Comparison of ENCODE assay signal across 22 cellular contexts in genomic region chr11:16002942-16003341, GRCh38.
A peak's percentile ranks its signal among the peaks of the same experiment; 100 is the strongest.
DNase-seq lines count a peak whose midpoint lies in the region; ATAC-seq and TF ChIP-seq lines count a peak whose summit lies in the region.
"Had no signal": no experiment of that assay in that cellular context is flagged by ENCODE, and none has a peak within 500 bp of the region (broad histone marks: within the 10 kb centered on the region; RNA-seq: fewer than 3 reads in every experiment).

No MANE protein-coding gene starts in this region.

- H4K12ac ChIP-seq in trophoblast cell (ENCODE audit: low read depth, low read length), result no peak overlapping the region

- H2BK20ac ChIP-seq in IMR-90 (ENCODE audit: low read depth, low read length), result no peak overlapping the region; the same call in 1 of the 2 replicates

- ATAC-seq in IMR-90 (ENCODE audit: low read depth) (no peak), body of pancreas (no peak), psoas muscle (peak; percentile 66 to 98 (median 92))

- H2AK9ac ChIP-seq in IMR-90 (replicated peaks; ENCODE audit: low read depth, low read length, poor library complexity), result no peak overlapping the region

- H2BK12ac ChIP-seq in trophoblast cell (ENCODE audit: low read length), result no peak overlapping the region

- H3K14ac ChIP-seq in IMR-90 (replicated peaks; ENCODE audit: low read depth, low read length) (no peak overlapping the region), trophoblast cell (ENCODE audit: low read length) (no peak overlapping the region)

- H2BK5ac ChIP-seq in IMR-90 (ENCODE audit: low read depth, low read length, poor library complexity, severe bottlenecking) (peak overlapping the region; percentile 21), trophoblast cell (ENCODE audit: low read depth, low read length, poor library complexity) (no peak overlapping the region)

- H3K18ac ChIP-seq in IMR-90 (ENCODE audit: low read depth, low read length), result peak overlapping the region; percentile 88
- no peak overlapping the region for H3K18ac ChIP-seq in trophoblast cell (ENCODE audit: low read length)

- H3K27ac ChIP-seq in IMR-90 (ENCODE audit: insufficient read depth, low read length), result peak overlapping the region; percentile 86; the same call in 1 of the 2 replicates
- peak overlapping the region in 3 of 4 donors; percentile 14 to 71 (median 71) for H3K27ac ChIP-seq in body of pancreas
- H3K27ac ChIP-seq in right atrium auricular region, result peak overlapping the region; percentile 65 to 69
- H3K27ac ChIP-seq in psoas muscle, result peak overlapping the region; percentile 72
- no peak overlapping the region for H3K27ac ChIP-seq in trophoblast cell (ENCODE audit: low read depth, low read length)
- H3K27ac ChIP-seq: suprapubic skin had no signal

- H3K23ac ChIP-seq in IMR-90 (ENCODE audit: low read depth, low read length) (no peak overlapping the region), trophoblast cell (ENCODE audit: low read length) (no peak overlapping the region)

- no peaks in the 10 kb centered on the region for H3K79me2 ChIP-seq in trophoblast cell (ENCODE audit: control insufficient read depth, insufficient read depth, low read length, poor library complexity)

- H3K27me3 ChIP-seq in IMR-90 (ENCODE audit: control insufficient read depth, insufficient read depth, low read length), result no peaks in the 10 kb centered on the region
- no peaks in the 10 kb centered on the region for H3K27me3 ChIP-seq in body of pancreas
- H3K27me3 ChIP-seq in right atrium auricular region, result no peaks in the 10 kb centered on the region
- no peaks in the 10 kb centered on the region for H3K27me3 ChIP-seq in psoas muscle (ENCODE audit: insufficient read depth in 3 of 3, low read length in 2 of 3)
- no peaks in the 10 kb centered on the region for H3K27me3 ChIP-seq in trophoblast cell (ENCODE audit: insufficient read depth, low read length)
- H3K27me3 ChIP-seq: pancreas, suprapubic skin had no signal

- peak overlapping the region; percentile 66; the same call in 1 of the 2 replicates for H2AK5ac ChIP-seq in IMR-90 (ENCODE audit: low read depth, low read length)
- no peak overlapping the region for H2AK5ac ChIP-seq in trophoblast cell (ENCODE audit: low read length)

- in situ Hi-C loops in IMR-90 (cut with MboI; ENCODE audit: low sequenced_read_pairs), result no loop called here

- H2AFZ ChIP-seq in IMR-90 (replicated peaks; ENCODE audit: low read length, poor library complexity) (no peak overlapping the region), trophoblast cell (ENCODE audit: insufficient read depth, low read length, poor library complexity) (no peak overlapping the region)

- H3K4ac ChIP-seq in IMR-90 (ENCODE audit: low read depth, low read length) (peak overlapping the region; percentile 30; the same call in 1 of the 2 replicates), trophoblast cell (ENCODE audit: low read depth, low read length) (no peak overlapping the region)

- H3K56ac ChIP-seq in IMR-90 (ENCODE audit: extremely low read depth, insufficient read depth, low read length), result no peak overlapping the region

- H4K20me1 ChIP-seq in IMR-90 (ENCODE audit: insufficient read depth, low read length), result no peaks in the 10 kb centered on the region

- H4K5ac ChIP-seq in IMR-90 (ENCODE audit: low read depth, low read length), result peak overlapping the region; percentile 81

- intact Hi-C loops in IMR-90 (cut with micrococcal nuclease), result no loop called here
- intact Hi-C loops in body of pancreas (cut with DNase I), result no loop called here
- intact Hi-C loops in psoas muscle (cut with DNase I), result no loop called here

- H3K4me1 ChIP-seq in IMR-90 (ENCODE audit: control insufficient read depth, insufficient read depth, low read length) (peaks cover 9% of the 10 kb centered on the region), body of pancreas (peaks cover 19% of the 10 kb centered on the region), right atrium auricular region (peaks cover 0 to 20% of the 10 kb centered on the region in 2 donors), psoas muscle (peaks cover 27% of the 10 kb centered on the region), trophoblast cell (ENCODE audit: control insufficient read depth in 1 of 2, insufficient read depth in 2 of 2, low read length in 2 of 2) (no peaks in the 10 kb centered on the region)
- H3K4me1 ChIP-seq: suprapubic skin had no signal

- DNase-seq in IMR-90 (no peak), body of pancreas (no peak), right atrium auricular region (ENCODE audit: low spot score) (no peak), psoas muscle (peak in 1 of 2 donors; percentile 51), NAMALWA (ENCODE audit: low spot score) (no peak), trophoblast cell (no peak), AG20443 (ENCODE audit: low spot score) (no peak)
- no peak for DNase-seq in activated CD4-positive, alpha-beta T cell treated with anti-CD3 and anti-CD28 coated beads for 4 hours
- DNase-seq: activated CD4-positive, CD25-positive, alpha-beta regulatory T cell treated with anti-CD3 and anti-CD28 coated beads, Interleukin-2, amount 50 U/mL, for 72 hours; activated T-cell treated with anti-CD3 and anti-CD28 coated beads, Interleukin-2, amount 50 U/mL, for 24 hours; CD4-positive, alpha-beta memory T cell; central memory CD4-positive, alpha-beta T cell; DMS153; dorsolateral prefrontal cortex; GF-D8; hypothalamus; NCI-H1436; NCI-H82; pancreas; SHP77 had no signal

- POLR2A ChIA-PET in IMR-90 (lab: Charles Lee; ENCODE audit: unreplicated experiment), result no interaction called here

- H3K9ac ChIP-seq in IMR-90 (ENCODE audit: low read depth, low read length), result no peak overlapping the region
- no peak overlapping the region for H3K9ac ChIP-seq in trophoblast cell (ENCODE audit: low read length)

- WGBS in IMR-90 (ENCODE audit: extremely low coverage in 2 of 2, insufficient read length in 1 of 2), 2 experiments, result 100% methylated on average over 1 of the region's 1 CpG; no CpG with 5 or more reads in 1 of the 2 experiments
- WGBS in body of pancreas, 2 donors, result 100% methylated on average over 1 of the region's 1 CpG
- WGBS in psoas muscle, 3 donors, result 45 to 48% (median 47%) methylated on average over 1 of the region's 1 CpG
- WGBS in trophoblast cell (ENCODE audit: extremely low coverage, insufficient coverage, insufficient read length), result no CpG with 5 or more reads among the region's 1 CpG

- no peak for TF ChIP-seq POLR2A in IMR-90 (IDR thresholded peaks at IDR 0.05; ENCODE audit: low read depth, low read length)
- no peak for TF ChIP-seq POLR2A in body of pancreas (IDR thresholded peaks at IDR 0.05)

- TF ChIP-seq CTCF in IMR-90 (conservative IDR thresholded peaks at IDR 0.05; ENCODE audit: low read depth, low read length) (no peak), body of pancreas (IDR thresholded peaks at IDR 0.05) (no peak), right atrium auricular region (IDR thresholded peaks at IDR 0.05) (no peak), psoas muscle (IDR thresholded peaks at IDR 0.05) (no peak)

- BruUV-seq in IMR-90 (replicated peaks; lab: Mats Ljungman, UMichigan), result no TSS peak

- H2BK120ac ChIP-seq in IMR-90 (ENCODE audit: low read depth, low read length), result 0 out of 2 replicates have a peak overlapping the region, but pooled peaks have one; percentile 22
- no peak overlapping the region for H2BK120ac ChIP-seq in trophoblast cell (ENCODE audit: insufficient read depth, low read length, poor library complexity)

- H4K91ac ChIP-seq in IMR-90 (ENCODE audit: insufficient read depth, low read depth, low read length) (peak overlapping the region; percentile 31; the same call in 1 of the 2 replicates), trophoblast cell (ENCODE audit: low read depth, low read length) (no peak overlapping the region)

- H3K9me3 ChIP-seq in IMR-90 (ENCODE audit: control insufficient read depth, insufficient read depth, low read length), result no peaks in the 10 kb centered on the region
- H3K9me3 ChIP-seq in body of pancreas, result no peaks in the 10 kb centered on the region
- H3K9me3 ChIP-seq in right atrium auricular region, result no peaks in the 10 kb centered on the region
- H3K9me3 ChIP-seq in psoas muscle, result no peaks in the 10 kb centered on the region
- H3K9me3 ChIP-seq in trophoblast cell (ENCODE audit: insufficient read depth, low read depth, low read length), result no peaks in the 10 kb centered on the region
- H3K9me3 ChIP-seq: HAP-1, pancreas, suprapubic skin had no signal

- CTCF ChIA-PET in IMR-90 (lab: Yijun Ruan, JAX), result interaction anchor here (0.7 to 1.3 kb wide), 2 partner anchors 10 to 170 kb away, joined by 3 to 4 read pairs; no protein-coding TSS in a partner anchor

- dilution Hi-C loops in IMR-90 (cut with HindIII; ENCODE audit: low sequenced_read_pairs, unreplicated experiment), result no loop called here

- peak overlapping the region; percentile 44; the same call in 1 of the 3 replicates for H2BK15ac ChIP-seq in IMR-90 (ENCODE audit: low read depth, low read length)

- H3K36me3 ChIP-seq in IMR-90 (ENCODE audit: control insufficient read depth, insufficient read depth, low read length), result no peaks in the 10 kb centered on the region
- H3K36me3 ChIP-seq in body of pancreas (replicated peaks in 1 of 2; ENCODE audit: insufficient read depth in 1 of 2, low read depth in 2 of 2), result no peaks in the 10 kb centered on the region
- H3K36me3 ChIP-seq in right atrium auricular region, result no peaks in the 10 kb centered on the region
- no peaks in the 10 kb centered on the region for H3K36me3 ChIP-seq in psoas muscle (ENCODE audit: insufficient read depth in 1 of 2, low read depth in 1 of 2)
- no peaks in the 10 kb centered on the region for H3K36me3 ChIP-seq in trophoblast cell (ENCODE audit: control insufficient read depth in 1 of 2, insufficient read depth in 2 of 2, low read length in 2 of 2)
- H3K36me3 ChIP-seq: HAP-1, pancreas, suprapubic skin had no signal

- H3K4me2 ChIP-seq in IMR-90 (ENCODE audit: low read depth, low read length), result no peak overlapping the region
- no peak overlapping the region for H3K4me2 ChIP-seq in trophoblast cell (ENCODE audit: low read length)

- H4K8ac ChIP-seq in IMR-90 (ENCODE audit: low read depth in 2 of 2, low read length in 2 of 2) (peak overlapping the region in 1 of 2 experiments; percentile 49; a peak in 1 of 4 replicates), trophoblast cell (ENCODE audit: low read depth, low read length) (no peak overlapping the region)

- H3K79me1 ChIP-seq in IMR-90 (ENCODE audit: low read depth in 1 of 2, low read length in 2 of 2) (no peaks in the 10 kb centered on the region), trophoblast cell (ENCODE audit: low read length) (no peaks in the 10 kb centered on the region)

- H3K4me3 ChIP-seq in IMR-90 (ENCODE audit: insufficient read depth, low read depth, low read length), result no peak overlapping the region
- H3K4me3 ChIP-seq in body of pancreas, result no peak overlapping the region
- H3K4me3 ChIP-seq in right atrium auricular region, result no peak overlapping the region
- H3K4me3 ChIP-seq in psoas muscle, result no peak overlapping the region
- H3K4me3 ChIP-seq in trophoblast cell (ENCODE audit: low read depth, low read length), result no peak overlapping the region
- H3K4me3 ChIP-seq: dorsolateral prefrontal cortex, HAP-1, pancreas, suprapubic skin had no signal

- no peak for TF ChIP-seq RAD21 in IMR-90 (IDR thresholded peaks at IDR 0.05; ENCODE audit: low read length)

- peaks cover 3% of the 10 kb centered on the region; the same call in 1 of the 2 replicates for H3K9me1 ChIP-seq in IMR-90 (ENCODE audit: insufficient read depth, low read length)

TF ChIP-seq in IMR-90, 13 proteins besides CTCF, POLR2A, EP300 and RAD21 (continues in another document):
- TF ChIP-seq SMC3 (IDR thresholded peaks at IDR 0.05; ENCODE audit: low read depth, low read length) (no peak), MAFK (IDR thresholded peaks at IDR 0.05; ENCODE audit: low read depth, low read length) (no peak)

Comparison
In these comparisons a context has a peak if more than half of its experiments do, and no peak if none do; other contexts are left out.
1. ATAC-seq: peak in psoas muscle (4 of 4); none in IMR-90 (single experiment) and body of pancreas (single experiment).